Comparison of ENCODE assay signal across 20 cellular contexts in genomic region chr12:19837543-19837942, GRCh38.
DNase-seq lines count a peak whose midpoint lies in the region; ATAC-seq and TF ChIP-seq lines count a peak whose summit lies in the region.
"Had no signal": no experiment of that assay in that cellular context is flagged by ENCODE, and none has a peak within 500 bp of the region (broad histone marks: within the 10 kb centered on the region; RNA-seq: fewer than 3 reads in every experiment).

No MANE protein-coding gene starts in this region.

- DNase-seq in Right ventricle myocardium superior = no peak
- no peak for DNase-seq in heart left ventricle
- DNase-seq in Ammon's horn (ENCODE audit: low spot score) = peak; percentile 28
- DNase-seq in ascending aorta (ENCODE audit: low spot score in 2 of 2) = no peak
- no peak for DNase-seq in body of pancreas
- DNase-seq: 8988T; ACHN; AML-193; C1 segment of cervical spinal cord; Calu3; CD4-positive, alpha-beta memory T cell; COR-L47; DMS53; DMS79 treated with DMSO at 0.1 percent for 48 hours; GF-D8; GM23248; H7; HCEC 1CT had no signal

- TF ChIP-seq POLR2A in heart left ventricle (IDR thresholded peaks at IDR 0.05) (no peak), body of pancreas (IDR thresholded peaks at IDR 0.05) (no peak)

- WGBS in heart left ventricle, 4 donors = 54 to 70% (median 66%) methylated on average over 3 of the region's 3 CpGs
- 65 to 67% methylated on average over 2 to 3 of the region's 3 CpGs for WGBS in body of pancreas, 2 donors

- H3K36me3 ChIP-seq in heart left ventricle (no peaks in the 10 kb centered on the region), ascending aorta (no peaks in the 10 kb centered on the region), body of pancreas (replicated peaks in 1 of 2; ENCODE audit: insufficient read depth in 1 of 2, low read depth in 2 of 2) (no peaks in the 10 kb centered on the region)

- H3K4me3 ChIP-seq in heart left ventricle (no peak overlapping the region), ascending aorta (no peak overlapping the region), body of pancreas (no peak overlapping the region)
- H3K4me3 ChIP-seq: A549, GM23248 had no signal

- H3K4me1 ChIP-seq in heart left ventricle (peaks cover 0 to 9% (median 0%) of the 10 kb centered on the region in 12 donors), ascending aorta (peaks cover 3 to 21% of the 10 kb centered on the region in 2 donors), body of pancreas (no peaks in the 10 kb centered on the region)
- H3K4me1 ChIP-seq: A549 had no signal

- H3K27me3 ChIP-seq in heart left ventricle (no peaks in the 10 kb centered on the region), ascending aorta (no peaks in the 10 kb centered on the region), body of pancreas (no peaks in the 10 kb centered on the region)

- H3K27ac ChIP-seq in heart left ventricle = no peak overlapping the region
- H3K27ac ChIP-seq in ascending aorta = peak overlapping the region; percentile 4 to 10
- no peak overlapping the region for H3K27ac ChIP-seq in body of pancreas
- H3K27ac ChIP-seq: A549, GM23248 had no signal

- ATAC-seq in Right ventricle myocardium superior (ENCODE audit: poor library complexity) (peak; percentile 28), heart left ventricle (no peak), body of pancreas (no peak), GM21515 (IDR thresholded peaks at IDR 0.05; ENCODE audit: unreplicated experiment) (no peak)
- ATAC-seq: A549 had no signal

- intact Hi-C loops in Right ventricle myocardium superior (cut with DNase I) (no loop called here), heart left ventricle (cut with DNase I) (loop anchor here in 1 of 10 donors (10.0 kb wide), 1 partner anchor 53 kb away; no protein-coding TSS in a partner anchor), ascending aorta (cut with DNase I) (no loop called here), body of pancreas (cut with DNase I) (no loop called here)

- TF ChIP-seq CTCF in heart left ventricle (IDR thresholded peaks at IDR 0.05) (no peak), ascending aorta (IDR thresholded peaks at IDR 0.05) (no peak), body of pancreas (IDR thresholded peaks at IDR 0.05) (no peak)

- H3K9me3 ChIP-seq in heart left ventricle = peaks cover 0 to 3% (median 0%) of the 10 kb centered on the region in 12 donors
- H3K9me3 ChIP-seq in ascending aorta = no peaks in the 10 kb centered on the region
- no peaks in the 10 kb centered on the region for H3K9me3 ChIP-seq in body of pancreas
- H3K9me3 ChIP-seq: A549 had no signal

Comparison
In these comparisons a context has a peak if more than half of its experiments do, and no peak if none do; other contexts are left out.
1. H3K27ac ChIP-seq: peak in ascending aorta (2 of 2); none in heart left ventricle (0 of 12) and body of pancreas (0 of 4).